In the genomic region with DNA sequence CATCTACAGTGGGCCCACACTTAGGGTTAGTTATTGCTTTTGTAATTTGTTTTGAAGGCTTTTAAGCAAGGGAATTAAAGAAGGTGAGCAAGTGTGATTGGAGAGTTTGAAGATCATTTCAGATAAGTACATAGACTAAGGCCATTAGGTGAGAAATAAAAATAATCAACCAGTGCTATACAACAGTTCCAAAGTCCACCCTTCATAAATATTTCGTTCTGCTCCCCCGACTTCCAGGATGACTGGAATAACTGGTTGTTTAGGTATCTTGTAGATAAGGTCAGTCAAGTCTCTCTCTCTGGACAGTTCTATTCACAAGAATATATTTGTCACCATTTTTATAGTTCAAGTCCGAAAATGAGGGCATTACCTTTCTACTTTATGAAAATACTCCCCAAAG, we compare ENCODE assay signal across 28 cellular contexts.
"Had no signal": no experiment of that assay in that cellular context is flagged by ENCODE, and none has a peak within 500 bp of the region (broad histone marks: within the 10 kb centered on the region; RNA-seq: fewer than 3 reads in every experiment).

No MANE protein-coding gene starts in this region.

- H3K9me3 ChIP-seq: colonic mucosa, gastrocnemius medialis, left lung, lower lobe of right lung, mucosa of descending colon had no signal

- FAIRE-seq: endometrium, kidney had no signal

- H3K4me1 ChIP-seq: colonic mucosa, esophagus squamous epithelium, gastrocnemius medialis, left lung, lower lobe of right lung had no signal

- H3K4me3 ChIP-seq: colonic mucosa, esophagus squamous epithelium, gastrocnemius medialis, heart right ventricle, left lung, lower lobe of right lung, mucosa of descending colon had no signal

- ATAC-seq: effector memory CD8-positive, alpha-beta T cell; esophagus mucosa; gastrocnemius medialis; heart right ventricle; left lung; left ventricle myocardium superior; mucosa of descending colon; naive thymus-derived CD8-positive, alpha-beta T cell had no signal

- DNase-seq: colonic mucosa; cortex of kidney; effector CD8-positive, alpha-beta T cell; effector memory CD8-positive, alpha-beta T cell; endodermal cell; erythroblast; esophagus squamous epithelium; foreskin fibroblast; foreskin melanocyte; gastrocnemius medialis; glutamatergic neuron; head of caudate nucleus; heart right ventricle; hypothalamus; immature natural killer cell; islet precursor cell; kidney; kidney glomerular epithelial cell; left lung; left ventricle myocardium superior; lower lobe of right lung; mesenchymal stem cell; mucosa of descending colon; naive B cell; naive thymus-derived CD8-positive, alpha-beta T cell had no signal

- H3K36me3 ChIP-seq: colonic mucosa, esophagus squamous epithelium, gastrocnemius medialis, heart right ventricle, left lung, lower lobe of right lung had no signal

- H3K27ac ChIP-seq: colonic mucosa, epithelial cell of prostate, esophagus squamous epithelium, gastrocnemius medialis, heart right ventricle, left lung, lower lobe of right lung had no signal

- H3K27me3 ChIP-seq: colonic mucosa, esophagus squamous epithelium, gastrocnemius medialis, heart right ventricle, left lung had no signal
